Comparison of ENCODE assay signal across 13 cellular contexts in genomic region chr15:58520936-58521292, GRCh38.
DNase-seq lines count a peak whose midpoint lies in the region; ATAC-seq, FAIRE-seq and TF ChIP-seq lines count a peak whose summit lies in the region.
"Had no signal": no experiment of that assay in that cellular context is flagged by ENCODE, and none has a peak within 500 bp of the region (broad histone marks: within the 10 kb centered on the region; RNA-seq: fewer than 3 reads in every experiment).

No MANE protein-coding gene starts in this region.

- H3K4me3 Mint-ChIP-seq in activated naive CD8-positive, alpha-beta T cell treated with anti-CD3 and anti-CD28 coated beads, Interleukin-2, amount 10 ng/mL, durations not matched to agents 7 days and 5 days, result no peak overlapping the region
- H3K4me3 Mint-ChIP-seq in activated naive CD8-positive, alpha-beta T cell treated with anti-CD3 and anti-CD28 coated beads for 36 hours, result no peak overlapping the region

- TF ChIP-seq CTCF in WERI-Rb-1 (IDR thresholded peaks at IDR 0.05; ENCODE audit: low read depth, low read length) (no peak), keratinocyte (optimal IDR thresholded peaks at IDR 0.05 in 1 of 3, IDR thresholded peaks at IDR 0.05 in 1 of 3, conservative IDR thresholded peaks at IDR 0.05 in 1 of 3; ENCODE audit: extremely low read depth in 1 of 3, insufficient read depth in 2 of 3, low read length in 3 of 3) (no peak)

- peaks cover 51% of the 10 kb centered on the region for H3K4me1 Mint-ChIP-seq in activated naive CD8-positive, alpha-beta T cell treated with anti-CD3 and anti-CD28 coated beads, Interleukin-2, amount 10 ng/mL, durations not matched to agents 7 days and 5 days
- H3K4me1 Mint-ChIP-seq in activated naive CD8-positive, alpha-beta T cell treated with anti-CD3 and anti-CD28 coated beads for 36 hours, result peaks cover 50% of the 10 kb centered on the region

- H3K27me3 ChIP-seq in WERI-Rb-1 (ENCODE audit: insufficient read depth, low read depth, severe bottlenecking) (no peaks in the 10 kb centered on the region), keratinocyte (ENCODE audit: control insufficient read depth, extremely low read depth, insufficient read depth, low read length) (no peaks in the 10 kb centered on the region)
- H3K27me3 ChIP-seq: vagina had no signal

- peaks cover 25% of the 10 kb centered on the region for H3K4me1 ChIP-seq in keratinocyte (ENCODE audit: control insufficient read depth, extremely low read depth, insufficient read depth, low read length)

- peak overlapping the region; percentile 33 for H3K4me3 ChIP-seq in WERI-Rb-1 (ENCODE audit: low read depth, low read length)
- H3K4me3 ChIP-seq in keratinocyte (ENCODE audit: control insufficient read depth in 2 of 3, extremely low read depth in 1 of 3, insufficient read depth in 2 of 3, low read depth in 1 of 3, low read length in 3 of 3), result no peak overlapping the region
- H3K4me3 ChIP-seq: vagina had no signal

- H2AFZ ChIP-seq in keratinocyte (ENCODE audit: control insufficient read depth, low read length), result peak overlapping the region; percentile 79

- H3K36me3 ChIP-seq in WERI-Rb-1 (no peaks in the 10 kb centered on the region), keratinocyte (ENCODE audit: control insufficient read depth in 2 of 2, extremely low read depth in 1 of 2, insufficient read depth in 2 of 2, low read length in 2 of 2) (no peaks in the 10 kb centered on the region)
- H3K36me3 ChIP-seq: vagina had no signal

- dilution Hi-C loops in keratinocyte (cut with MboI; ENCODE audit: extremely low pct_ligation_motif_present, low sequenced_read_pairs), result no loop called here

- POLR2A ChIA-PET in activated naive CD8-positive, alpha-beta T cell treated with anti-CD3 and anti-CD28 coated beads, Interleukin-2, amount 10 ng/mL, durations not matched to agents 7 days and 5 days (lab: Charles Lee), result interaction anchor here (0.7 to 1.9 kb wide), 2 partner anchors 8 to 24 kb away, joined by 3 to 4 read pairs; no protein-coding TSS in a partner anchor

- no peaks in the 10 kb centered on the region for H4K20me1 ChIP-seq in keratinocyte (ENCODE audit: control insufficient read depth, extremely low read depth, insufficient read depth, low read length)

- H3K4me2 ChIP-seq in keratinocyte (ENCODE audit: control insufficient read depth, extremely low read depth, insufficient read depth, low read depth, low read length), result peak overlapping the region; percentile 53

- H3K9ac ChIP-seq in keratinocyte (ENCODE audit: control insufficient read depth, extremely low read depth, insufficient read depth, low read length), result peak overlapping the region; percentile 65

- H3K9me3 Mint-ChIP-seq in activated naive CD8-positive, alpha-beta T cell treated with anti-CD3 and anti-CD28 coated beads, Interleukin-2, amount 10 ng/mL, durations not matched to agents 7 days and 5 days, result peaks cover under 1% of the 10 kb centered on the region
- peaks cover 4% of the 10 kb centered on the region for H3K9me3 Mint-ChIP-seq in activated naive CD8-positive, alpha-beta T cell treated with anti-CD3 and anti-CD28 coated beads for 36 hours

- no peak for ATAC-seq in activated naive CD8-positive, alpha-beta T cell treated with anti-CD3 and anti-CD28 coated beads, Interleukin-2, amount 10 ng/mL, durations not matched to agents 7 days and 5 days (ENCODE audit: low read depth)
- ATAC-seq in GM18858 (IDR thresholded peaks at IDR 0.05; ENCODE audit: unreplicated experiment), result no peak

- H3K9me3 ChIP-seq in WERI-Rb-1 (ENCODE audit: severe bottlenecking) (peaks cover 6% of the 10 kb centered on the region), keratinocyte (ENCODE audit: control insufficient read depth, low read depth, low read length) (no peaks in the 10 kb centered on the region)
- H3K9me3 ChIP-seq: vagina had no signal

- H3K9me1 ChIP-seq in keratinocyte (ENCODE audit: control insufficient read depth, extremely low read depth, insufficient read depth, low read length), result no peaks in the 10 kb centered on the region

- no peaks in the 10 kb centered on the region for H3K79me2 ChIP-seq in keratinocyte (ENCODE audit: control insufficient read depth, insufficient read depth, low read length)

- no peak for FAIRE-seq in keratinocyte (lab: Jason Lieb, UNC)

- peak overlapping the region; percentile 91 for H3K27ac ChIP-seq in WERI-Rb-1
- peak overlapping the region; percentile 82 for H3K27ac ChIP-seq in keratinocyte (ENCODE audit: control insufficient read depth, insufficient read depth, low read length)
- H3K27ac ChIP-seq in substantia nigra (ENCODE audit: low read depth, low read length, poor library complexity, severe bottlenecking), result peak overlapping the region; percentile 54
- H3K27ac ChIP-seq: vagina had no signal

- no peak for DNase-seq in activated naive CD8-positive, alpha-beta T cell treated with anti-CD3 and anti-CD28 coated beads, Interleukin-2, amount 10 ng/mL, durations not matched to agents 7 days and 5 days
- no peak for DNase-seq in activated naive CD8-positive, alpha-beta T cell treated with anti-CD3 and anti-CD28 coated beads for 36 hours
- DNase-seq in WERI-Rb-1 (peak; percentile 22), keratinocyte (ENCODE audit: low read depth, low spot score) (no peak), substantia nigra (lab: John Stamatoyannopoulos, UW) (no peak), HuH-7.5 (ENCODE audit: low spot score) (no peak), T-helper 9 cell (no peak)
- DNase-seq: activated CD4-positive, alpha-beta T cell treated with anti-CD3 and anti-CD28 coated beads, Interleukin-2, amount 50 U/mL, for 4 hours; activated naive CD4-positive, alpha-beta T cell treated with Interleukin-2 at 50 U/mL for 16 hours; NCI-H2081 treated with DMSO at 0.1 percent for 48 hours; T-helper 1 cell had no signal

- H3K36me3 Mint-ChIP-seq in activated naive CD8-positive, alpha-beta T cell treated with anti-CD3 and anti-CD28 coated beads, Interleukin-2, amount 10 ng/mL, durations not matched to agents 7 days and 5 days, result peaks cover 10% of the 10 kb centered on the region
- peaks cover 16% of the 10 kb centered on the region for H3K36me3 Mint-ChIP-seq in activated naive CD8-positive, alpha-beta T cell treated with anti-CD3 and anti-CD28 coated beads for 36 hours

- no peaks in the 10 kb centered on the region for H3K27me3 Mint-ChIP-seq in activated naive CD8-positive, alpha-beta T cell treated with anti-CD3 and anti-CD28 coated beads, Interleukin-2, amount 10 ng/mL, durations not matched to agents 7 days and 5 days
- H3K27me3 Mint-ChIP-seq in activated naive CD8-positive, alpha-beta T cell treated with anti-CD3 and anti-CD28 coated beads for 36 hours, result no peaks in the 10 kb centered on the region

- H3K27ac Mint-ChIP-seq in activated naive CD8-positive, alpha-beta T cell treated with anti-CD3 and anti-CD28 coated beads, Interleukin-2, amount 10 ng/mL, durations not matched to agents 7 days and 5 days, result peak overlapping the region; percentile 83
- no peak overlapping the region for H3K27ac Mint-ChIP-seq in activated naive CD8-positive, alpha-beta T cell treated with anti-CD3 and anti-CD28 coated beads for 36 hours
